Comparison of ENCODE assay signal across 9 cellular contexts in the genomic region with DNA sequence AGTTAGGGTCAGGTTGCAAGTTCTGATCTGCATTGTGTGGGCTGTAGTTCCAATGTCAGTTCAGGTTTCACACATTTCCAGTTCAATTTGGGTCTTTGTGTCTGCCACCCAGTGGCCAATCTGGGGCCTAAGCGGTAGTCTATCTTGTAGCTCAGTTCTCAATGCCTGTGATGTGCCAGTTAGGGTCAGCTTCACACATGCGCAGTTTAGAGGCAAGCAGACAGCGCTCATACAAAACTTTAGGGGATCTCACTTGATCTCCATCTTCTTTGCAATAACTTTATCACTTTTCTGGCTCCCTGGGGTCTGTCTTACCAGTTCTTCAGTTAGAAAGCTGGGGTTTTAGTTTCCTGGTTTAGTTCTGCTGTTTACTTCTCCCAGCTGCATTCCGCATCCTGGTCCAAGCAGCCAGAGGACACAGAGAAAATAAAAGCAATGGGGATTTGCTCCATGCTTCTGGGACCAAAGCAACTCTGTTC. TPM values are rescaled to one million over a fixed set of nuclear protein-coding genes. Genes with fewer than 3 reads are reported as not detected.
A peak's percentile ranks its signal among the peaks of the same experiment; 100 is the strongest.
DNase-seq lines count a peak whose midpoint lies in the region; ATAC-seq and TF ChIP-seq lines count a peak whose summit lies in the region.
"Had no signal": no experiment of that assay in that cellular context is flagged by ENCODE, and none has a peak within 500 bp of the region (broad histone marks: within the 10 kb centered on the region; RNA-seq: fewer than 3 reads in every experiment).

No MANE protein-coding gene starts in this region.

- BruUV-seq in mammary epithelial cell (replicated peaks; lab: Mats Ljungman, UMichigan) = no TSS peak

- DNase-seq in DMS153 (lab: John Stamatoyannopoulos, UW) = peak; percentile 42
- no peak for DNase-seq in DMS153 treated with DMSO at 0.1 percent for 48 hours (lab: John Stamatoyannopoulos, UW; ENCODE audit: unreplicated experiment)
- DNase-seq in NCI-H2107 (lab: John Stamatoyannopoulos, UW) = peak; percentile 64
- DNase-seq in UCSD-AML1 (lab: John Stamatoyannopoulos, UW; ENCODE audit: unreplicated experiment) = peak; percentile 47
- peak; percentile 68 for DNase-seq in mammary epithelial cell
- DNase-seq in iris pigment epithelial cell (ENCODE audit: low read depth) = peak; percentile 85
- peak; percentile 81 for DNase-seq in spleen

- H3K4me1 ChIP-seq in mammary epithelial cell (ENCODE audit: insufficient read depth, low read length) (no peaks in the 10 kb centered on the region), spleen (peaks cover 0 to 8% (median 0%) of the 10 kb centered on the region in 6 donors)
- H3K4me1 ChIP-seq: BLaER1 had no signal

- peak overlapping the region; percentile 61 for H2AFZ ChIP-seq in mammary epithelial cell (ENCODE audit: low read depth, low read length)

- H4K20me1 ChIP-seq in mammary epithelial cell (ENCODE audit: insufficient read depth, low read length) = no peaks in the 10 kb centered on the region
- H4K20me1 ChIP-seq: BLaER1 had no signal

- TF ChIP-seq POLR2A in spleen (IDR thresholded peaks at IDR 0.05) = no peak

- H3K27me3 ChIP-seq in mammary epithelial cell (ENCODE audit: insufficient read depth, low read length) = no peaks in the 10 kb centered on the region
- no peaks in the 10 kb centered on the region for H3K27me3 ChIP-seq in spleen (replicated peaks in 1 of 7)
- H3K27me3 ChIP-seq: BLaER1 had no signal

- in situ Hi-C loops in mammary epithelial cell (cut with MboI; ENCODE audit: low sequenced_read_pairs in 2 of 2) = no loop called here

- dilution Hi-C loops in mammary epithelial cell (cut with HindIII; ENCODE audit: low sequenced_read_pairs) = no loop called here

- H3K4me3 ChIP-seq in mammary epithelial cell (replicated peaks in 1 of 3; ENCODE audit: insufficient read depth in 1 of 3, low read depth in 2 of 3, low read length in 3 of 3) (no peak overlapping the region), spleen (peak overlapping the region in 1 of 8 donors; percentile 20)
- H3K4me3 ChIP-seq: BLaER1 had no signal

- H3K27ac ChIP-seq in mammary epithelial cell (ENCODE audit: insufficient read depth, low read depth, low read length) = no peak overlapping the region
- H3K27ac ChIP-seq in spleen = no peak overlapping the region
- H3K27ac ChIP-seq: BLaER1 had no signal

- peaks cover 18% of the 10 kb centered on the region for H3K9me3 ChIP-seq in mammary epithelial cell (replicated peaks; ENCODE audit: insufficient read depth, low read length)
- H3K9me3 ChIP-seq in spleen = peaks cover 0 to 18% (median 16%) of the 10 kb centered on the region in 8 donors

- 27% methylated on average over 4 of the region's 4 CpGs for WGBS in mammary epithelial cell (ENCODE audit: low coverage, missing lambda C conversion rate)
- WGBS in spleen, 5 donors = 24 to 35% (median 27%) methylated on average over 4 of the region's 4 CpGs

- ATAC-seq in HG02938 (IDR thresholded peaks at IDR 0.05; ENCODE audit: unreplicated experiment) = peak; percentile 100

- H3K36me3 ChIP-seq in mammary epithelial cell (ENCODE audit: insufficient read depth, low read length) (no peaks in the 10 kb centered on the region), spleen (no peaks in the 10 kb centered on the region)

- H3K79me2 ChIP-seq in mammary epithelial cell (ENCODE audit: insufficient read depth, low read length) = no peaks in the 10 kb centered on the region

- no peak overlapping the region for H3K9ac ChIP-seq in mammary epithelial cell (ENCODE audit: insufficient read depth, low read length)
- H3K9ac ChIP-seq: BLaER1 had no signal

- intact Hi-C loops in mammary epithelial cell (cut with micrococcal nuclease) = loop anchor here (1.0 kb wide), 1 partner anchor 124 kb away; no protein-coding TSS in a partner anchor
- intact Hi-C loops in spleen (cut with DNase I; ENCODE audit: low total_unique reads) = loop anchor here (10.0 kb wide), 1 partner anchor 350 kb away; no protein-coding TSS in a partner anchor

- CTCF ChIA-PET in mammary epithelial cell (lab: Charles Lee; ENCODE audit: low non-redundant PET) = interaction anchor here (0.6 to 0.9 kb wide), 4 partner anchors 73 to 354 kb away, joined by 3 to 11 read pairs (median 4); no protein-coding TSS in a partner anchor

- TF ChIP-seq CTCF in mammary epithelial cell (conservative IDR thresholded peaks at IDR 0.05 in 1 of 2, IDR thresholded peaks at IDR 0.05 in 1 of 2; ENCODE audit: extremely low read depth in 1 of 2, insufficient read depth in 1 of 2, low read depth in 1 of 2, low read length in 2 of 2) = peak; percentile 71 to 80
- peak; percentile 50 to 86 (median 76) for TF ChIP-seq CTCF in spleen (IDR thresholded peaks at IDR 0.05 in 8 of 11, conservative IDR thresholded peaks at IDR 0.05 in 3 of 11)

- H3K4me2 ChIP-seq in mammary epithelial cell (ENCODE audit: insufficient read depth, low read depth, low read length) = peak overlapping the region; percentile 49
- H3K4me2 ChIP-seq: BLaER1 had no signal

RNA-seq across cellular contexts. Expression of a gene that starts 11.0 kb away (rescaled TPM):
- total RNA-seq in mammary epithelial cell = 10 to 100 TPM; 32.8 to 36.3 TPM
- 9.8 TPM for polyA plus RNA-seq in mammary epithelial cell
- polyA minus RNA-seq in mammary epithelial cell = 57.2 TPM
- 10 to 100 TPM; 48.9 to 64.3 (median 53.7) TPM for total RNA-seq in spleen
- 10 to 100 TPM; 13.4 to 19.7 (median 14.4) TPM for polyA plus RNA-seq in spleen

RNA-seq across cellular contexts. Expression of a gene that starts 22.0 kb away (rescaled TPM):
- total RNA-seq in mammary epithelial cell (under 1 TPM; 0.12 to 0.50 TPM), spleen (1 to 10 TPM; 1.2 to 4.6 (median 1.5) TPM)
- polyA plus RNA-seq in mammary epithelial cell (0.09 TPM), spleen (1 to 10 TPM in 2 of 3 donors, under 1 TPM in 1; 0.85 to 1.2 (median 1.0) TPM)
- polyA minus RNA-seq in mammary epithelial cell = not detected
